ENCODE assay signal across 14 cellular contexts in the genomic region with DNA sequence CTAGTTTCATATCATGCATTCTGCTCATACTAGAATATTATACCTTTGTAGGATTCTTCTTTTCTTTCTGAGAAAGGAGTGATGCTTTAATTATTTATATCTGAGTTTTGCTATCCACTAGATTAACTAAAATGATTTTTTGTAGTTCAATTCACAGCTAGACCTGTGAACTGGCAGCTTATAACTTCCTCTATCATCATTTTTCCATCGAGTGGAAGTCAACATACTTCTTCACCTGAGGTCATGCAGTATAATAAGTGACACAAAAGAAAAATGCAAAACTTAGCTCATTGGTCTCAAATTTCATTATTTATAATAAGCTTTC. TPM values are rescaled to one million over a fixed set of nuclear protein-coding genes. Genes with fewer than 3 reads are reported as not detected.
DNase-seq lines count a peak whose midpoint lies in the region; ATAC-seq and TF ChIP-seq lines count a peak whose summit lies in the region.
"Had no signal": no experiment of that assay in that cellular context is flagged by ENCODE, and none has a peak within 500 bp of the region (broad histone marks: within the 10 kb centered on the region; RNA-seq: fewer than 3 reads in every experiment).

No MANE protein-coding gene starts in this region.

- H3K4me3 Mint-ChIP-seq in activated naive CD8-positive, alpha-beta T cell treated with anti-CD3 and anti-CD28 coated beads, Interleukin-2, amount 50 U/mL, for 24 hours, result peak overlapping the region; percentile 91
- H3K4me3 Mint-ChIP-seq: central memory CD8-positive, alpha-beta T cell had no signal

- H3K27ac ChIP-seq in C4-2B (no peak overlapping the region), OCI-LY1 (ENCODE audit: low read depth, low read length, poor library complexity, severe bottlenecking) (peak overlapping the region; percentile 13)
- H3K27ac ChIP-seq: thyroid gland had no signal

- H3K4me1 Mint-ChIP-seq in activated naive CD8-positive, alpha-beta T cell treated with anti-CD3 and anti-CD28 coated beads, Interleukin-2, amount 50 U/mL, for 24 hours, result peaks cover 91% of the 10 kb centered on the region
- H3K4me1 Mint-ChIP-seq: central memory CD8-positive, alpha-beta T cell had no signal

- H3F3A ChIP-seq in OCI-LY1 (ENCODE audit: insufficient read depth, low read length), result no peaks in the 10 kb centered on the region

- H3K9me3 Mint-ChIP-seq in activated naive CD8-positive, alpha-beta T cell treated with anti-CD3 and anti-CD28 coated beads, Interleukin-2, amount 50 U/mL, for 24 hours, result no peaks in the 10 kb centered on the region
- H3K9me3 Mint-ChIP-seq: central memory CD8-positive, alpha-beta T cell had no signal

- H3K9me3 ChIP-seq in OCI-LY1 (ENCODE audit: low read length) (no peaks in the 10 kb centered on the region), MG63 (no peaks in the 10 kb centered on the region)
- H3K9me3 ChIP-seq: thyroid gland had no signal

- no peak for DNase-seq in activated naive CD8-positive, alpha-beta T cell treated with anti-CD3 and anti-CD28 coated beads, Interleukin-2, amount 50 U/mL, for 24 hours
- DNase-seq in NCI-H526 (lab: John Stamatoyannopoulos, UW) (no peak), MG63 (no peak), DMS153 treated with DMSO at 0.1 percent for 48 hours (lab: John Stamatoyannopoulos, UW; ENCODE audit: unreplicated experiment) (no peak)
- DNase-seq: activated CD4-positive, CD25-positive, alpha-beta regulatory T cell treated with anti-CD3 and anti-CD28 coated beads, Interleukin-2, amount 50 U/mL, for 72 hours; GDM1; SHP77 treated with DMSO at 0.1 percent for 48 hours had no signal

- H3K9ac ChIP-seq in OCI-LY1 (ENCODE audit: low read length), result no peak overlapping the region

- H3K27me3 Mint-ChIP-seq in activated naive CD8-positive, alpha-beta T cell treated with anti-CD3 and anti-CD28 coated beads, Interleukin-2, amount 50 U/mL, for 24 hours, result no peaks in the 10 kb centered on the region
- H3K27me3 Mint-ChIP-seq: central memory CD8-positive, alpha-beta T cell had no signal

- H3K4me3 ChIP-seq in OCI-LY1 (ENCODE audit: low read depth, low read length, poor library complexity, severe bottlenecking) (no peak overlapping the region), MG63 (no peak overlapping the region)
- H3K4me3 ChIP-seq: thyroid gland had no signal

- H2AFZ ChIP-seq in OCI-LY1 (ENCODE audit: low read length), result no peak overlapping the region

- H3K27ac Mint-ChIP-seq in activated naive CD8-positive, alpha-beta T cell treated with anti-CD3 and anti-CD28 coated beads, Interleukin-2, amount 50 U/mL, for 24 hours, result no peak overlapping the region

- no peaks in the 10 kb centered on the region for H4K20me1 ChIP-seq in OCI-LY1 (ENCODE audit: insufficient read depth, low read length)

- 0 out of 2 replicates have a peak, but pooled peaks cover under 1% of the 10 kb centered on the region for H3K79me2 ChIP-seq in OCI-LY1 (ENCODE audit: insufficient read depth, low read length)

- peak; percentile 67 for TF ChIP-seq CTCF in C4-2B (conservative IDR thresholded peaks at IDR 0.05)
- no peak for TF ChIP-seq CTCF in OCI-LY1 (IDR thresholded peaks at IDR 0.05; ENCODE audit: low read length)

- peak overlapping the region; percentile 40 for H3K4me2 ChIP-seq in OCI-LY1 (ENCODE audit: low read length)

- ATAC-seq in GM18867 (IDR thresholded peaks at IDR 0.05; ENCODE audit: unreplicated experiment), result peak; percentile 4
- ATAC-seq in activated naive CD8-positive, alpha-beta T cell treated with anti-CD3 and anti-CD28 coated beads, Interleukin-2, amount 50 U/mL, for 24 hours, result no peak
- ATAC-seq in HG03175 (IDR thresholded peaks at IDR 0.05; ENCODE audit: unreplicated experiment), result no peak

- H3K9me2 ChIP-seq in OCI-LY1 (ENCODE audit: low read depth, low read length), result no peaks in the 10 kb centered on the region

- H3K27me3 ChIP-seq in OCI-LY1 (ENCODE audit: insufficient read depth, low read length) (no peaks in the 10 kb centered on the region), MG63 (no peaks in the 10 kb centered on the region)
- H3K27me3 ChIP-seq: thyroid gland had no signal

- peaks cover 4% of the 10 kb centered on the region; the same call in 1 of the 2 replicates for H3K36me3 ChIP-seq in OCI-LY1 (ENCODE audit: insufficient read depth, low read length)
- H3K36me3 ChIP-seq in MG63, result no peaks in the 10 kb centered on the region
- H3K36me3 ChIP-seq: thyroid gland had no signal

- peaks cover 59% of the 10 kb centered on the region for H3K4me1 ChIP-seq in OCI-LY1 (ENCODE audit: insufficient read depth, low read length, severe bottlenecking)

- peaks cover 78% of the 10 kb centered on the region for H3K36me3 Mint-ChIP-seq in activated naive CD8-positive, alpha-beta T cell treated with anti-CD3 and anti-CD28 coated beads, Interleukin-2, amount 50 U/mL, for 24 hours (ENCODE audit: low read depth)

RNA-seq across cellular contexts. Expression of gene LRRN3, which starts 8.0 kb away (rescaled TPM):
- total RNA-seq in MG63 (2014; rRNA removed; shearing (Covaris generic); ENCODE audit: low replicate concordance), result not detected in 2 replicates
- total RNA-seq: MCF 10A had no signal
